Comparison of ENCODE assay signal across 23 cellular contexts in the genomic region with DNA sequence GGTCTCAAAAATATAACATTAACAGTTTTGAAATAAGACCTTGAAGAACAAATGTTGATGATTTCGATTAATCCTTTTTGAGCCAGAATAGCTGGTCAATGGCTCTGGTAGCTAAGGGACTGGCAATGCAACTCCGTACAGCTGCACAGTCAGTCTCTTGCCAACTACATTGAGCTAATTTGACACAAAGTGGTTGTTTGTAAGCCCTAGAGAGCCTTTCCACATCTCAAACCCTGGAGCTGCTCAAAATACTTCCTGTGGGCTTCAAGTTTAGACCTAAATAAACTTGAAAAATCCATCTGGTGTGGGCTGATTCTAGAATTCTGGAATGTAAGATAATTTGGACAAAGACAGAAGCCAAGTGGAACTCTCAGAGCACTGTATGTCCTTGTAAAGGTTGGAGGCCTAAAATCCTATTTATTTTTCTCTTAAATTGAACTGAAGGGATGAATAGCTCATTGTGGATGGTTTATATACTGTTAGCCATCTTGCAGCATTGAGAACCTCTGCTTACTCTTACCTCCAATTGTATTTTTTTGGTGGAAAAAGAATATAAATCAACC.
DNase-seq lines count a peak whose midpoint lies in the region; ATAC-seq, FAIRE-seq and TF ChIP-seq lines count a peak whose summit lies in the region.
"Had no signal": no experiment of that assay in that cellular context is flagged by ENCODE, and none has a peak within 500 bp of the region (broad histone marks: within the 10 kb centered on the region; RNA-seq: fewer than 3 reads in every experiment).

No MANE protein-coding gene starts in this region.

- TF ChIP-seq POLR2A in IMR-90 (IDR thresholded peaks at IDR 0.05; ENCODE audit: low read depth, low read length) = no peak
- TF ChIP-seq POLR2A in endothelial cell of umbilical vein (IDR thresholded peaks at IDR 0.05; ENCODE audit: low read depth, low read length) = no peak

- peak; percentile 54 for ATAC-seq in IMR-90 (ENCODE audit: low read depth)
- ATAC-seq in sciatic nerve = peak; percentile 84
- no peak for ATAC-seq in GM23338
- no peak for ATAC-seq in foreskin keratinocyte
- ATAC-seq: activated CD4-positive, CD25-positive, alpha-beta regulatory T cell treated with anti-CD3 and anti-CD28 coated beads, Interleukin-2, amount 50 U/mL, for 24 hours; activated T-cell treated with anti-CD3 and anti-CD28 coated beads, Interleukin-2, amount 50 U/mL, for 72 hours; SK-N-SH treated with all-trans-retinoic acid at 6 μM for 48 hours had no signal

- H3K36me3 Mint-ChIP-seq in GM23338 (ENCODE audit: low read depth) (peaks cover 9% of the 10 kb centered on the region; the same call in 2 of the 3 replicates), type B pancreatic cell (no peaks in the 10 kb centered on the region)
- H3K36me3 Mint-ChIP-seq: activated naive CD4-positive, alpha-beta T cell treated with anti-CD3 and anti-CD28 coated beads, Interleukin-2, amount 50 U/mL, for 24 hours had no signal

- H3K9me3 Mint-ChIP-seq in GM23338 = peaks cover 8% of the 10 kb centered on the region
- H3K9me3 Mint-ChIP-seq in type B pancreatic cell = peaks cover 4% of the 10 kb centered on the region

- no peak overlapping the region for H2AK9ac ChIP-seq in IMR-90 (replicated peaks; ENCODE audit: low read depth, low read length, poor library complexity)

- in situ Hi-C loops in IMR-90 (cut with MboI; ENCODE audit: low sequenced_read_pairs) = loop anchor here (10.0 kb wide), 1 partner anchor 477 kb away; no protein-coding TSS in a partner anchor

- intact Hi-C loops in IMR-90 (cut with micrococcal nuclease) = no loop called here
- intact Hi-C loops in endothelial cell of umbilical vein (cut with micrococcal nuclease) = loop anchor here (10.0 kb wide), 1 partner anchor 653 kb away; no protein-coding TSS in a partner anchor
- intact Hi-C loops in left ventricle myocardium inferior (cut with micrococcal nuclease) = no loop called here
- intact Hi-C loops in sciatic nerve (cut with DNase I) = no loop called here

- no peaks in the 10 kb centered on the region for H3K79me2 ChIP-seq in endothelial cell of umbilical vein (ENCODE audit: control insufficient read depth, insufficient read depth, low read length)
- H3K79me2 ChIP-seq in GM23338 (replicated peaks; ENCODE audit: insufficient read depth) = no peaks in the 10 kb centered on the region

- DNase-seq in IMR-90 = peak; percentile 44
- DNase-seq in endothelial cell of umbilical vein (ENCODE audit: low read depth, low spot score) = peak; percentile 29
- DNase-seq in left ventricle myocardium inferior = peak; percentile 22
- DNase-seq in sciatic nerve (ENCODE audit: low spot score) = no peak
- DNase-seq in GM23338 (ENCODE audit: low spot score) = no peak
- DNase-seq in type B pancreatic cell (ENCODE audit: extremely low spot score, unreplicated experiment) = no peak
- no peak for DNase-seq in foreskin keratinocyte
- no peak for DNase-seq in effector CD8-positive, alpha-beta T cell (lab: John Stamatoyannopoulos, UW)
- DNase-seq: ACHN; activated T-cell treated with anti-CD3 and anti-CD28 coated beads, Interleukin-2, amount 50 U/mL, for 72 hours; midbrain; NCI-H1930; stimulated activated CD4-positive, alpha-beta T cell treated with anti-CD3 and anti-CD28 coated beads, Interleukin-12 subunit alpha, Interleukin-12 subunit beta, amount 100 ng/mL, for 4 hours; T-helper 9 cell had no signal

- H3K18ac ChIP-seq in IMR-90 (ENCODE audit: low read depth, low read length) = peak overlapping the region; percentile 77

- peak overlapping the region; percentile 46; the same call in 1 of the 2 replicates for H2BK120ac ChIP-seq in IMR-90 (ENCODE audit: low read depth, low read length)

- H3K4me1 ChIP-seq in IMR-90 (ENCODE audit: control insufficient read depth, insufficient read depth, low read length) = peaks cover 4% of the 10 kb centered on the region; the same call in 1 of the 2 replicates
- H3K4me1 ChIP-seq in endothelial cell of umbilical vein (ENCODE audit: control insufficient read depth, extremely low read depth, insufficient read depth, low read length) = peaks cover 11% of the 10 kb centered on the region
- peaks cover 18% of the 10 kb centered on the region for H3K4me1 ChIP-seq in left ventricle myocardium inferior
- no peaks in the 10 kb centered on the region for H3K4me1 ChIP-seq in GM23338 (ENCODE audit: insufficient read depth)
- H3K4me1 ChIP-seq in foreskin keratinocyte = no peaks in the 10 kb centered on the region
- H3K4me1 ChIP-seq: ascending aorta, neural progenitor cell had no signal

- H4K5ac ChIP-seq in IMR-90 (ENCODE audit: low read depth, low read length) = peak overlapping the region; percentile 88; the same call in 1 of the 2 replicates

- H4K91ac ChIP-seq in IMR-90 (ENCODE audit: insufficient read depth, low read depth, low read length) = no peak overlapping the region

- H2BK15ac ChIP-seq in IMR-90 (ENCODE audit: low read depth, low read length) = peak overlapping the region; percentile 23; the same call in 1 of the 3 replicates

- H3K4ac ChIP-seq in IMR-90 (ENCODE audit: low read depth, low read length) = no peak overlapping the region; the same call in 1 of the 2 replicates

- no peak overlapping the region for H3K4me3 Mint-ChIP-seq in GM23338
- no peak overlapping the region for H3K4me3 Mint-ChIP-seq in type B pancreatic cell
- H3K4me3 Mint-ChIP-seq: activated naive CD4-positive, alpha-beta T cell treated with anti-CD3 and anti-CD28 coated beads, Interleukin-2, amount 50 U/mL, for 24 hours; neural progenitor cell had no signal

- no CpG with 5 or more reads among the region's 2 CpGs for WGBS in IMR-90 (ENCODE audit: extremely low coverage in 2 of 2, insufficient read length in 1 of 2), 2 experiments

- no peak overlapping the region; the same call in 1 of the 2 replicates for H2BK20ac ChIP-seq in IMR-90 (ENCODE audit: low read depth, low read length)

- no peak overlapping the region for H3K4me2 ChIP-seq in IMR-90 (ENCODE audit: low read depth, low read length)
- H3K4me2 ChIP-seq in endothelial cell of umbilical vein (ENCODE audit: insufficient read depth, low read length) = no peak overlapping the region
- H3K4me2 ChIP-seq in GM23338 = no peak overlapping the region
- H3K4me2 ChIP-seq: neural progenitor cell had no signal

- H2BK5ac ChIP-seq in IMR-90 (ENCODE audit: low read depth, low read length, poor library complexity, severe bottlenecking) = no peak overlapping the region

- H3K23ac ChIP-seq in IMR-90 (ENCODE audit: low read depth, low read length) = no peak overlapping the region

- POLR2A ChIA-PET in IMR-90 (lab: Charles Lee; ENCODE audit: unreplicated experiment) (no interaction called here), endothelial cell of umbilical vein (lab: Charles Lee) (no interaction called here)

- CTCF ChIA-PET in IMR-90 (lab: Yijun Ruan, JAX) (interaction anchor here (0.7 kb wide), 1 partner anchor 187 kb away, joined by 3 read pairs; no protein-coding TSS in a partner anchor), endothelial cell of umbilical vein (lab: Charles Lee) (no interaction called here)

- peak overlapping the region; percentile 24; the same call in 1 of the 2 replicates for H3K27ac ChIP-seq in IMR-90 (ENCODE audit: insufficient read depth, low read length)
- no peak overlapping the region for H3K27ac ChIP-seq in endothelial cell of umbilical vein (ENCODE audit: insufficient read depth, low read depth, low read length)
- peak overlapping the region; percentile 73 for H3K27ac ChIP-seq in left ventricle myocardium inferior (replicated peaks)
- H3K27ac ChIP-seq in GM23338 (ENCODE audit: low read depth) = no peak overlapping the region
- H3K27ac ChIP-seq in foreskin keratinocyte = no peak overlapping the region
- H3K27ac ChIP-seq: C4-2B, neural progenitor cell had no signal

- H3K9ac ChIP-seq in IMR-90 (ENCODE audit: low read depth, low read length) (no peak overlapping the region), endothelial cell of umbilical vein (replicated peaks; ENCODE audit: extremely low read depth, insufficient read depth, low read length) (no peak overlapping the region)
- H3K9ac ChIP-seq: neural progenitor cell had no signal

- no peak overlapping the region for H3K14ac ChIP-seq in IMR-90 (replicated peaks; ENCODE audit: low read depth, low read length)

- no peaks in the 10 kb centered on the region for H3K27me3 ChIP-seq in IMR-90 (ENCODE audit: control insufficient read depth, insufficient read depth, low read length)
- H3K27me3 ChIP-seq in endothelial cell of umbilical vein (ENCODE audit: control insufficient read depth in 2 of 2, insufficient read depth in 2 of 2, low read length in 2 of 2) = no peaks in the 10 kb centered on the region
- no peaks in the 10 kb centered on the region for H3K27me3 ChIP-seq in left ventricle myocardium inferior (ENCODE audit: low read depth)
- no peaks in the 10 kb centered on the region for H3K27me3 ChIP-seq in GM23338 (ENCODE audit: insufficient read depth)
- no peaks in the 10 kb centered on the region for H3K27me3 ChIP-seq in foreskin keratinocyte
- H3K27me3 ChIP-seq: ascending aorta, neural progenitor cell had no signal

- no peaks in the 10 kb centered on the region for H3K9me3 ChIP-seq in IMR-90 (ENCODE audit: control insufficient read depth, insufficient read depth, low read length)
- H3K9me3 ChIP-seq in endothelial cell of umbilical vein (replicated peaks; ENCODE audit: control insufficient read depth, insufficient read depth, low read length) = no peaks in the 10 kb centered on the region
- no peaks in the 10 kb centered on the region for H3K9me3 ChIP-seq in left ventricle myocardium inferior (replicated peaks)
- H3K9me3 ChIP-seq: ascending aorta had no signal

- no peaks in the 10 kb centered on the region for H3K9me2 ChIP-seq in GM23338 (ENCODE audit: insufficient read depth)

- no peaks in the 10 kb centered on the region for H3K4me1 Mint-ChIP-seq in GM23338
- H3K4me1 Mint-ChIP-seq in type B pancreatic cell (ENCODE audit: unreplicated experiment) = peaks cover 4% of the 10 kb centered on the region
- H3K4me1 Mint-ChIP-seq: activated naive CD4-positive, alpha-beta T cell treated with anti-CD3 and anti-CD28 coated beads, Interleukin-2, amount 50 U/mL, for 24 hours; neural progenitor cell had no signal

- FAIRE-seq in endothelial cell of umbilical vein (lab: Jason Lieb, UNC) = no peak
- FAIRE-seq: frontal cortex, GM18507, HTR-8/SVneo had no signal

- BruUV-seq in IMR-90 (replicated peaks; lab: Mats Ljungman, UMichigan) (no TSS peak), endothelial cell of umbilical vein (replicated peaks; lab: Mats Ljungman, UMichigan) (no TSS peak)

- TF ChIP-seq CTCF in IMR-90 (conservative IDR thresholded peaks at IDR 0.05; ENCODE audit: low read depth, low read length) (no peak), endothelial cell of umbilical vein (IDR thresholded peaks at IDR 0.05; ENCODE audit: extremely low read depth in 1 of 2, insufficient read depth in 1 of 2, low read depth in 1 of 2, low read length in 2 of 2) (no peak), left ventricle myocardium inferior (IDR thresholded peaks at IDR 0.05; ENCODE audit: borderline replicate concordance) (no peak), GM23338 (conservative IDR thresholded peaks at IDR 0.05; ENCODE audit: low read depth in 2 of 2) (no peak), type B pancreatic cell (conservative IDR thresholded peaks at IDR 0.05) (no peak), foreskin keratinocyte (conservative IDR thresholded peaks at IDR 0.05) (no peak)

- H3F3A ChIP-seq in GM23338 (replicated peaks; ENCODE audit: low read depth) = no peaks in the 10 kb centered on the region

- H3K4me3 ChIP-seq in IMR-90 (ENCODE audit: insufficient read depth, low read depth, low read length) = no peak overlapping the region
- no peak overlapping the region for H3K4me3 ChIP-seq in endothelial cell of umbilical vein (replicated peaks in 1 of 3; ENCODE audit: insufficient read depth in 1 of 3, low read depth in 1 of 3, low read length in 3 of 3)
- no peak overlapping the region for H3K4me3 ChIP-seq in left ventricle myocardium inferior
- no peak overlapping the region for H3K4me3 ChIP-seq in GM23338
- H3K4me3 ChIP-seq: ascending aorta, neural progenitor cell had no signal

- no peak overlapping the region for H3K56ac ChIP-seq in IMR-90 (ENCODE audit: extremely low read depth, insufficient read depth, low read length)

- H3K27me3 Mint-ChIP-seq in GM23338 (ENCODE audit: insufficient read depth, low read depth, poor library complexity) (no peaks in the 10 kb centered on the region), type B pancreatic cell (peaks cover 5% of the 10 kb centered on the region)
- H3K27me3 Mint-ChIP-seq: activated naive CD4-positive, alpha-beta T cell treated with anti-CD3 and anti-CD28 coated beads, Interleukin-2, amount 50 U/mL, for 24 hours had no signal

- H4K8ac ChIP-seq in IMR-90 (ENCODE audit: low read depth in 2 of 2, low read length in 2 of 2) = no peak overlapping the region

- H2AK5ac ChIP-seq in IMR-90 (ENCODE audit: low read depth, low read length) = 0 out of 2 replicates have a peak overlapping the region, but pooled peaks have one; percentile 41

- H2AFZ ChIP-seq in IMR-90 (replicated peaks; ENCODE audit: low read length, poor library complexity) (no peak overlapping the region), endothelial cell of umbilical vein (ENCODE audit: low read depth, low read length) (no peak overlapping the region), GM23338 (no peak overlapping the region)
- H2AFZ ChIP-seq: neural progenitor cell had no signal

- H4K20me1 ChIP-seq in IMR-90 (ENCODE audit: insufficient read depth, low read length) (no peaks in the 10 kb centered on the region), endothelial cell of umbilical vein (replicated peaks; ENCODE audit: control insufficient read depth, extremely low read depth, insufficient read depth, low read length) (no peaks in the 10 kb centered on the region), GM23338 (replicated peaks; ENCODE audit: insufficient read depth) (no peaks in the 10 kb centered on the region)

- dilution Hi-C loops in IMR-90 (cut with HindIII; ENCODE audit: low sequenced_read_pairs, unreplicated experiment) = no loop called here
- dilution Hi-C loops in endothelial cell of umbilical vein (cut with MboI; ENCODE audit: extremely low pct_ligation_motif_present, low sequenced_read_pairs) = no loop called here

- no peaks in the 10 kb centered on the region for H3K79me1 ChIP-seq in IMR-90 (ENCODE audit: low read depth in 1 of 2, low read length in 2 of 2)

- no peak for TF ChIP-seq RAD21 in IMR-90 (IDR thresholded peaks at IDR 0.05; ENCODE audit: low read length)

- no peaks in the 10 kb centered on the region for H3K9me1 ChIP-seq in IMR-90 (ENCODE audit: insufficient read depth, low read length)
- no peaks in the 10 kb centered on the region for H3K9me1 ChIP-seq in endothelial cell of umbilical vein (replicated peaks; ENCODE audit: control insufficient read depth, extremely low read depth, insufficient read depth, low read length)

- no peak overlapping the region for H3K27ac Mint-ChIP-seq in GM23338
- H3K27ac Mint-ChIP-seq in type B pancreatic cell = no peak overlapping the region
- H3K27ac Mint-ChIP-seq: activated naive CD4-positive, alpha-beta T cell treated with anti-CD3 and anti-CD28 coated beads, Interleukin-2, amount 50 U/mL, for 24 hours; neural progenitor cell had no signal

- H3K36me3 ChIP-seq in IMR-90 (ENCODE audit: control insufficient read depth, insufficient read depth, low read length) (no peaks in the 10 kb centered on the region), endothelial cell of umbilical vein (ENCODE audit: control insufficient read depth in 2 of 2, extremely low read depth in 1 of 2, insufficient read depth in 2 of 2, low read length in 2 of 2) (no peaks in the 10 kb centered on the region), left ventricle myocardium inferior (no peaks in the 10 kb centered on the region), GM23338 (ENCODE audit: insufficient read depth) (no peaks in the 10 kb centered on the region)
- H3K36me3 ChIP-seq: ascending aorta, neural progenitor cell had no signal

Comparison
In these comparisons a context has a peak if more than half of its experiments do, and no peak if none do; other contexts are left out.
1. ATAC-seq: peak in IMR-90 (single experiment) and sciatic nerve (single experiment); none in GM23338 (single experiment) and foreskin keratinocyte (single experiment).
2. DNase-seq: peak in IMR-90 (single experiment), endothelial cell of umbilical vein (single experiment) and left ventricle myocardium inferior (single experiment); none in sciatic nerve (single experiment), GM23338 (single experiment), type B pancreatic cell (single experiment), foreskin keratinocyte (0 of 2) and effector CD8-positive, alpha-beta T cell (single experiment).
3. H3K27ac ChIP-seq: peak in IMR-90 (single experiment) and left ventricle myocardium inferior (single experiment); none in endothelial cell of umbilical vein (single experiment), GM23338 (single experiment) and foreskin keratinocyte (single experiment).